Comparison of ENCODE assay signal across 9 cellular contexts in the genomic region with DNA sequence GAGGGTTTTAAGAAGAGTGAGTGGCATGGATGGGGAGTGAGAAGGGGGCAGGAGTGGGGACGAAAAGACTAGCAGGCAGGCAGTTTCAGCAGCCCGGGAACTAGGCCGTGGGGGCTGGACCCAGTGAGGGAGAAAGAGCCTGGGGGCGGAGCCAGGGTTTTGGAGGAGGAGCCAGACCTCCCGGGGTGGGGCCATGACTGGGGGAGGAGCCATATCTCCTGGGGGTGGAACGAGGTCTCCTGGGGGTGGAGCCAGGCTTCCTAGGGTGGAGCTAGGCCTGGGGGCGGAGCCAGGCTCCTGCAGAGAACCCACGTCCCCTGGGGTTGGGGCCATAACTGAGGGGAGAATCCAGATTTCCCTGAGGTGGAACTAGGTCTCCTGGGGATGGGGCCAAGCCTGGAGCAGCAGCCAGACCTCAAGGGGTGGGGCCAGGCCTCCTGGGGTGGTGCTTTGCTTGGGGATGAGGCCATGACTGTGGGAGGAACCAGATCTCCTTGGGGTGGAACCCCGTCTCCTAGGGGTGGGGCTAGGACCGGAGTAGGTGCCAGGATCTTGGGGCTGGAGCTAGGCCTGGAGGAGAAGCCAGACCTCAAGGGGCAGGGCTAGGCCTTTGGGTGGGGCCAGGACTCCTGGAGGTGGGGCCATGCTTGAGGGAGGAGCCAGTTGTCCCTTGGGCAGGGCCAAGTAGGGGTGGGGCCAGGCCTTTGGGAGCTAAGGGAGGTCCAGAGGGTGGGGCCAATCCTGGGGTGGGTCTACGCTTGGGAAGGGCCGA. TPM values are rescaled to one million over a fixed set of nuclear protein-coding genes. Genes with fewer than 3 reads are reported as not detected.
DNase-seq lines count a peak whose midpoint lies in the region; TF ChIP-seq lines count a peak whose summit lies in the region.
"Had no signal": no experiment of that assay in that cellular context is flagged by ENCODE, and none has a peak within 500 bp of the region (broad histone marks: within the 10 kb centered on the region; RNA-seq: fewer than 3 reads in every experiment).

No MANE protein-coding gene starts in this region.

- H3K4me2 ChIP-seq in neural progenitor cell: no peak overlapping the region

- H3K27ac ChIP-seq in neural progenitor cell: no peak overlapping the region

- H3K4me1 ChIP-seq in neural progenitor cell: peaks cover 11% of the 10 kb centered on the region

- no peak overlapping the region for H3K4me3 ChIP-seq in neural progenitor cell

- no peak overlapping the region for H3K9ac ChIP-seq in neural progenitor cell

- H3K27me3 Mint-ChIP-seq in activated naive CD8-positive, alpha-beta T cell treated with anti-CD3 and anti-CD28 coated beads for 36 hours: peaks cover 14% of the 10 kb centered on the region
- peaks cover 21% of the 10 kb centered on the region for H3K27me3 Mint-ChIP-seq in neural progenitor cell (ENCODE audit: insufficient read depth, low read depth)

- no peaks in the 10 kb centered on the region for H3K36me3 ChIP-seq in neural progenitor cell

- H4K20me1 ChIP-seq in neural progenitor cell (ENCODE audit: low read depth): no peaks in the 10 kb centered on the region

- H3K27me3 ChIP-seq in neural progenitor cell: no peaks in the 10 kb centered on the region

- H3K9me3 ChIP-seq in neural progenitor cell (ENCODE audit: low read depth): no peaks in the 10 kb centered on the region

- no peak overlapping the region for H2AFZ ChIP-seq in neural progenitor cell (replicated peaks)

- H3K4me1 Mint-ChIP-seq in activated naive CD8-positive, alpha-beta T cell treated with anti-CD3 and anti-CD28 coated beads for 36 hours: no peaks in the 10 kb centered on the region
- peaks cover 20% of the 10 kb centered on the region for H3K4me1 Mint-ChIP-seq in neural progenitor cell
- H3K4me1 Mint-ChIP-seq: nephron had no signal

- TF ChIP-seq CTCF in neural progenitor cell (IDR thresholded peaks at IDR 0.05): no peak

- DNase-seq in DMS153 treated with DMSO at 0.1 percent for 48 hours (lab: John Stamatoyannopoulos, UW; ENCODE audit: unreplicated experiment) (peak; percentile 78), KBM-7 (peak; percentile 62), neural progenitor cell (ENCODE audit: low spot score) (no peak), NOMO-1 treated with dmso at 0.1 percent for 144 hours (lab: John Stamatoyannopoulos, UW; ENCODE audit: unreplicated experiment) (no peak), GDM1 (lab: John Stamatoyannopoulos, UW) (no peak), NCI-H1694 (lab: John Stamatoyannopoulos, UW) (no peak), cerebellum (ENCODE audit: low spot score) (no peak)
- DNase-seq in activated naive CD8-positive, alpha-beta T cell treated with anti-CD3 and anti-CD28 coated beads for 36 hours: peak; percentile 35

- no peak overlapping the region for H3K27ac Mint-ChIP-seq in activated naive CD8-positive, alpha-beta T cell treated with anti-CD3 and anti-CD28 coated beads for 36 hours
- H3K27ac Mint-ChIP-seq in neural progenitor cell: no peak overlapping the region

- no peak overlapping the region for H3K4me3 Mint-ChIP-seq in activated naive CD8-positive, alpha-beta T cell treated with anti-CD3 and anti-CD28 coated beads for 36 hours
- peak overlapping the region; percentile 43 for H3K4me3 Mint-ChIP-seq in neural progenitor cell
- H3K4me3 Mint-ChIP-seq: nephron had no signal

- H3K79me2 ChIP-seq in neural progenitor cell (ENCODE audit: low read depth): no peaks in the 10 kb centered on the region

- no peaks in the 10 kb centered on the region for H3K36me3 Mint-ChIP-seq in activated naive CD8-positive, alpha-beta T cell treated with anti-CD3 and anti-CD28 coated beads for 36 hours
- H3K36me3 Mint-ChIP-seq in neural progenitor cell: no peaks in the 10 kb centered on the region

- in situ Hi-C loops in KBM-7 (cut with MboI; ENCODE audit: low pct_unique_long_range_greater_than_20kb, low sequenced_read_pairs): no loop called here

- H3K9me3 Mint-ChIP-seq in activated naive CD8-positive, alpha-beta T cell treated with anti-CD3 and anti-CD28 coated beads for 36 hours: no peaks in the 10 kb centered on the region
- H3K9me3 Mint-ChIP-seq in neural progenitor cell: peaks cover 14% of the 10 kb centered on the region
- H3K9me3 Mint-ChIP-seq: nephron had no signal

- peaks cover 4% of the 10 kb centered on the region for H3F3A ChIP-seq in neural progenitor cell (ENCODE audit: low read depth)

RNA-seq across cellular contexts. Expression of gene JPH3, which starts 41.7 kb away (rescaled TPM):
- under 1 TPM; 0.08 to 0.10 TPM for total RNA-seq in activated naive CD8-positive, alpha-beta T cell treated with anti-CD3 and anti-CD28 coated beads for 36 hours
- total RNA-seq in neural progenitor cell (ENCODE audit: low replicate concordance): 7.1 and 19.4 TPM in 2 replicates
- 21.4 TPM for total RNA-seq in cerebellum

Comparison
In these comparisons a context has a peak if more than half of its experiments do, and no peak if none do; other contexts are left out.
1. DNase-seq: peak in DMS153 treated with DMSO at 0.1 percent for 48 hours (single experiment), KBM-7 (single experiment) and activated naive CD8-positive, alpha-beta T cell treated with anti-CD3 and anti-CD28 coated beads for 36 hours (single experiment); none in neural progenitor cell (single experiment), NOMO-1 treated with dmso at 0.1 percent for 144 hours (single experiment), GDM1 (single experiment), NCI-H1694 (single experiment) and cerebellum (single experiment).